Comparison of ENCODE assay signal across 23 cellular contexts in genomic region chr14:101055776-101056374, GRCh38.
"Had no signal": no experiment of that assay in that cellular context is flagged by ENCODE, and none has a peak within 500 bp of the region (broad histone marks: within the 10 kb centered on the region; RNA-seq: fewer than 3 reads in every experiment).

No MANE protein-coding gene starts in this region.

- H3K27ac Mint-ChIP-seq: activated CD4-positive, alpha-beta memory T cell treated with anti-CD3 and anti-CD28 coated beads for 36 hours; activated CD4-positive, alpha-beta T cell treated with anti-CD3 and anti-CD28 coated beads, Interleukin-2, amount 10 ng/mL, durations not matched to agents 7 days and 5 days; activated naive CD8-positive, alpha-beta T cell; T-cell had no signal

- H3K27me3 Mint-ChIP-seq: activated CD4-positive, alpha-beta memory T cell treated with anti-CD3 and anti-CD28 coated beads for 36 hours had no signal

- H3K27me3 ChIP-seq: Peyer's patch had no signal

- H3K36me3 ChIP-seq: Peyer's patch had no signal

- H3K4me1 ChIP-seq: Peyer's patch had no signal

- H3K4me3 Mint-ChIP-seq: activated CD4-positive, alpha-beta memory T cell treated with anti-CD3 and anti-CD28 coated beads for 36 hours; activated CD4-positive, alpha-beta T cell treated with anti-CD3 and anti-CD28 coated beads, Interleukin-2, amount 10 ng/mL, durations not matched to agents 7 days and 5 days; activated naive CD8-positive, alpha-beta T cell; activated T-cell treated with anti-CD3 and anti-CD28 coated beads, Interleukin-2, amount 50 U/mL, for 4 hours; T-cell had no signal

- H3K9me3 ChIP-seq: Peyer's patch had no signal

- H3K36me3 Mint-ChIP-seq: activated CD4-positive, alpha-beta memory T cell treated with anti-CD3 and anti-CD28 coated beads for 36 hours; activated naive CD8-positive, alpha-beta T cell; T-cell had no signal

- H3K4me3 ChIP-seq: Peyer's patch had no signal

- H3K4me1 Mint-ChIP-seq: activated CD4-positive, alpha-beta T cell treated with anti-CD3 and anti-CD28 coated beads, Interleukin-2, amount 10 ng/mL, durations not matched to agents 7 days and 5 days; T-cell had no signal

- H3K27ac ChIP-seq: Peyer's patch, RWPE1 had no signal

- DNase-seq: activated CD4-positive, alpha-beta memory T cell treated with anti-CD3 and anti-CD28 coated beads for 36 hours; activated CD4-positive, alpha-beta T cell treated with anti-CD3 and anti-CD28 coated beads, Interleukin-2, amount 10 ng/mL, durations not matched to agents 7 days and 5 days; activated CD4-positive, CD25-positive, alpha-beta regulatory T cell; activated CD8-positive, alpha-beta memory T cell treated with anti-CD3 and anti-CD28 coated beads for 24 hours; activated effector memory CD4-positive, alpha-beta T cell treated with anti-CD3 and anti-CD28 coated beads, Interleukin-2, amount 50 U/mL, for 16 hours; activated naive CD4-positive, alpha-beta T cell treated with Interleukin-2 at 50 U/mL for 16 hours; activated T-cell treated with anti-CD3 and anti-CD28 coated beads, Interleukin-2, amount 50 U/mL, for 4 hours; amygdala; cerebellar nuclear complex; KG1; NCI-H1105; NCI-H1436; NCI-H1694 treated with DMSO at 0.1 percent for 48 hours; NCI-H2029 treated with DMSO at 0.1 percent for 48 hours; NCI-H510A treated with DMSO at 0.1 percent for 48 hours; NCI-H69; SHP77 treated with DMSO at 0.1 percent for 48 hours; T-cell; T-helper 2 cell; T1000 had no signal
